ENCODE assay signal across 14 cellular contexts in the genomic region with DNA sequence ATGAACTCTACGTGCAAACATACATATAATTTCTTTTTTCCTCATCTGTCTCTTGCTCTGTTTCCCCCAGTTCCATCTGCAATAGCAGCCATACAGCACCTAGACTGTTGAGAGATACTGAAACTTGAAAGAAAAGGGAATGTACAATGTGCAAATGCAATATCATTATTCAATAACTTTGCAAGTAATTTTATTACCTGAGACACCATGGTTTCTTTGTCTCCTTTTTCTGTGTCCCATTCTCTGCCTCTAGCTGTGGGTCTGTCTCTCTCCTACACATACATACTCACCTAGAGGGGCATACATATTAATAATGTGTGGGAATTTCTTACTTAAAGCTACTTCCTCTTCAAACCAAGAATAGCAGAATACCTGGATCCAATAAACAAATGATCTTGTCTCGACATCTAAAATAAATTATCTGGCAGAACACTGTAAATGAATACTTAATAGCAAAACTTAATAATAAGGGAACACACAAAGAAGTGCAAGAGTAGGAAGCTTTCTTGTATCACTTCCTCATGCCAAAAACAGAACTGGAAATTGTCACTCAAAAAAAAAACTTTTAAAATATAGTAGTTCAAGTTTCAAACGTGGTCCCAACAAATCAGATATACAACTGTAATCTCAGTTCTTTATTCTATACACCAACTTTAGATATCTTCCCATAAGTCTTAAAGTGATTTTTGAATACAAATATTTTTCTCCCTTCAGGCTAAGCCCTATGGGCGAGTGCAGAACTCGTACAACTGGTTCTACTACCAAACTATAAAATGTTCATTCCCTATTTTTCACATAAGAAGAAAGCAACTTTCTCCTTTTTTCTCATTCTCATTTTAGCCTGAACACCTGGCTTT.
DNase-seq lines count a peak whose midpoint lies in the region; ATAC-seq and TF ChIP-seq lines count a peak whose summit lies in the region.
"Had no signal": no experiment of that assay in that cellular context is flagged by ENCODE, and none has a peak within 500 bp of the region (broad histone marks: within the 10 kb centered on the region; RNA-seq: fewer than 3 reads in every experiment).

No MANE protein-coding gene starts in this region.

- H3K9me3 ChIP-seq in colonic mucosa = no peaks in the 10 kb centered on the region

- H3K36me3 ChIP-seq in mesendoderm (ENCODE audit: control insufficient read depth, insufficient read depth, low read length) = no peaks in the 10 kb centered on the region
- no peaks in the 10 kb centered on the region for H3K36me3 ChIP-seq in colonic mucosa

- no peak overlapping the region for H2BK5ac ChIP-seq in mesendoderm (ENCODE audit: low read length)

- H4K5ac ChIP-seq in mesendoderm (ENCODE audit: low read length) = no peak overlapping the region

- H4K8ac ChIP-seq in mesendoderm (ENCODE audit: low read depth, low read length) = no peak overlapping the region

- H2BK120ac ChIP-seq in mesendoderm (ENCODE audit: low read depth, low read length) = no peak overlapping the region

- no peaks in the 10 kb centered on the region for H3K4me1 ChIP-seq in mesendoderm (ENCODE audit: control insufficient read depth, low read depth, low read length)
- no peaks in the 10 kb centered on the region for H3K4me1 ChIP-seq in colonic mucosa

- intact Hi-C loops in colonic mucosa (cut with DNase I) = loop anchor here (10.0 kb wide), 1 partner anchor 195 kb away; a partner anchor contains a TSS
- intact Hi-C loops in head of caudate nucleus (cut with DNase I) = loop anchor here (10.0 kb wide), 1 partner anchor 195 kb away; a partner anchor contains a TSS

- peak; percentile 65 for ATAC-seq in GM18907 (IDR thresholded peaks at IDR 0.05; ENCODE audit: unreplicated experiment)
- peak; percentile 47 for ATAC-seq in GM21825 (IDR thresholded peaks at IDR 0.05; ENCODE audit: unreplicated experiment)
- peak; percentile 39 for ATAC-seq in HG03520 (IDR thresholded peaks at IDR 0.05; ENCODE audit: unreplicated experiment)
- no peak for ATAC-seq in HG03457 (IDR thresholded peaks at IDR 0.05; ENCODE audit: unreplicated experiment)

- no peak overlapping the region for H3K4me2 ChIP-seq in mesendoderm (ENCODE audit: low read length)

- H3K18ac ChIP-seq in mesendoderm (ENCODE audit: low read length) = no peak overlapping the region

- no peak overlapping the region for H2AK5ac ChIP-seq in mesendoderm (ENCODE audit: low read length)

- H3K56ac ChIP-seq in mesendoderm (ENCODE audit: low read length) = no peak overlapping the region

- H3K4me3 ChIP-seq in mesendoderm (ENCODE audit: low read length) = no peak overlapping the region
- no peak overlapping the region for H3K4me3 ChIP-seq in colonic mucosa

- no peak for TF ChIP-seq CTCF in colonic mucosa (IDR thresholded peaks at IDR 0.05)

- no CpG with 5 or more reads among the region's 5 CpGs for WGBS in mesendoderm (ENCODE audit: extremely low coverage, insufficient coverage, low lambda C conversion rate)

- H2BK15ac ChIP-seq in mesendoderm (replicated peaks; ENCODE audit: low read depth) = peak overlapping the region; percentile 57

- H3K79me1 ChIP-seq in mesendoderm (ENCODE audit: low read length) = no peaks in the 10 kb centered on the region

- H3K23ac ChIP-seq in mesendoderm (ENCODE audit: low read length) = no peak overlapping the region

- DNase-seq in mesendoderm (no peak), colonic mucosa (no peak), cerebellar nuclear complex (lab: John Stamatoyannopoulos, UW) (no peak), head of caudate nucleus (no peak)
- DNase-seq: activated T-cell treated with anti-CD3 and anti-CD28 coated beads for 4 hours; DMS79 treated with DMSO at 0.1 percent for 48 hours; kidney glomerular epithelial cell; NCI-H774; nucleus accumbens; stimulated activated CD4-positive, alpha-beta T cell treated with anti-CD3 and anti-CD28 coated beads, Interleukin-1b, Interleukin-23, amount 100 ng/mL, for 48 hours had no signal

- H3K27me3 ChIP-seq in mesendoderm (ENCODE audit: insufficient read depth, low read length, poor library complexity) = no peaks in the 10 kb centered on the region
- no peaks in the 10 kb centered on the region for H3K27me3 ChIP-seq in colonic mucosa

- no peak overlapping the region for H3K4ac ChIP-seq in mesendoderm (ENCODE audit: low read depth, low read length)

- H3K27ac ChIP-seq in mesendoderm (ENCODE audit: low read depth, low read length) (no peak overlapping the region), colonic mucosa (no peak overlapping the region)

- H3K9ac ChIP-seq in mesendoderm (ENCODE audit: low read length) (no peak overlapping the region), colonic mucosa (ENCODE audit: low read depth in 2 of 2, low read length in 2 of 2) (no peak overlapping the region)

- no peaks in the 10 kb centered on the region for H3K79me2 ChIP-seq in mesendoderm (ENCODE audit: control insufficient read depth, insufficient read depth, low read length)
